In the genomic region with DNA sequence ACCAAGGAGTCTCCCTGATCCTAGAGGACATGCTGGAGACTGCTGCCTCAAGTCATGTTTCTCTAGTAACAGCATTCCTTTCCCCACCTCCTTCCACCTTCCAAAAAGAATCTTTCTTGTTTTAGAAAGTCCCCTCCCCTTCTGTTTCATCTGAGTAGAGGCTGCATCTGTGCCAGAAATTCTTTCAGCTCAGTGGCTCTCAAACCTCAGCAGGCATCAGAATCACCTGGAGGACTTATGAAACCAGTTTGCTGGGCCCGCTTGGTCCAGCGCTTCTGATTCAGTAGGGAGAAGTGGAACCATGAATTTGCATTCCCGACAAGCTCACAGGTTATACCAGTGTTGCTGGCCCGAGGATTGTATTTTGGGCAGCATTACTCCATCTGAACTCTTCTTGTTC, we compare ENCODE assay signal across 2 cellular contexts.
TF ChIP-seq lines count a peak whose summit lies in the region.

No MANE protein-coding gene starts in this region.

TF ChIP-seq in WTC11, 78 proteins besides CTCF, POLR2A, EP300 and RAD21 (continued from another document):
- no peak for TF ChIP-seq AR (CRISPR knock-in tag; IDR thresholded peaks at IDR 0.05)
- no peak for TF ChIP-seq SOX15 (CRISPR knock-in tag; IDR thresholded peaks at IDR 0.05)
- TF ChIP-seq ESRRA (CRISPR knock-in tag; IDR thresholded peaks at IDR 0.05; ENCODE audit: borderline replicate concordance) = no peak

TF ChIP-seq in HEK293T, 16 proteins besides CTCF, POLR2A, EP300 and RAD21 (continued from another document):
- no peak for TF ChIP-seq PKNOX1 (IDR thresholded peaks at IDR 0.05)
